Comparison of ENCODE assay signal across 26 cellular contexts in the genomic region with DNA sequence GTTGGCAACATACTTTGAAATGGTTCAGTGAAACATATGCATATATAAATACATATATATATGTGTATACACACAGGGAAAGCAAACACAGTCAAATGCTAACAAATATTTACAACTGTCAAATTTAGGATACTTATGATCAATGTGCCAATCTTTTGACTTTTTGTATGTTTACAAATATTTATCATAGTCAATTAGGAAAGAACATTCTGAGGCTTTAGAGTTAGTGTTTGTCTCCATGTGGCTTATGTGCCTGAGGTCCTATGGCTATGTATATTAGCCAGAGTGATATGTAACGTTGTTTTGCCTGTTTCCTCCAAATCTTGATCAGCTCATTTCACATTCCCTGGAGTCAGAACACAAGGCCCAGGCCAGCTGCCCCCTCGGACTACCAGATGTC.
A peak's percentile ranks its signal among the peaks of the same experiment; 100 is the strongest.
DNase-seq lines count a peak whose midpoint lies in the region; ATAC-seq, FAIRE-seq and TF ChIP-seq lines count a peak whose summit lies in the region.
"Had no signal": no experiment of that assay in that cellular context is flagged by ENCODE, and none has a peak within 500 bp of the region (broad histone marks: within the 10 kb centered on the region; RNA-seq: fewer than 3 reads in every experiment).

No MANE protein-coding gene starts in this region.

- peak overlapping the region; percentile 25; the same call in 1 of the 2 replicates for H3K4me2 ChIP-seq in GM12878 (ENCODE audit: control insufficient read depth, insufficient read depth)

- H3K27me3 ChIP-seq in GM12878 (replicated peaks in 1 of 2; ENCODE audit: control insufficient read depth in 2 of 2, insufficient read depth in 2 of 2, low read length in 1 of 2) = no peaks in the 10 kb centered on the region
- H3K27me3 ChIP-seq: left lung, SJCRH30, tibial artery had no signal

- SMC1A ChIA-PET in GM12878 (lab: Charles Lee; ENCODE audit: uncharacterized antibody, unreplicated experiment) = interaction anchor here (1.3 kb wide), 1 partner anchor 8 kb away, joined by 4 read pairs; no protein-coding TSS in a partner anchor

- H3K4me1 ChIP-seq in GM12878 (ENCODE audit: control insufficient read depth, insufficient read depth, low read length) = peaks cover 5% of the 10 kb centered on the region
- H3K4me1 ChIP-seq: left lung, SJCRH30, tibial artery had no signal

- intact Hi-C loops in GM12878 (cut with micrococcal nuclease; ENCODE audit: unreplicated experiment) = no loop called here

- TF ChIP-seq CTCF in GM12878 (IDR thresholded peaks at IDR 0.05 in 2 of 3, conservative IDR thresholded peaks at IDR 0.05 in 1 of 3; ENCODE audit: control insufficient read depth in 2 of 3, extremely low read depth in 1 of 3, insufficient read depth in 1 of 3, low read depth in 3 of 3, low read length in 3 of 3) = no peak

- peaks cover 9% of the 10 kb centered on the region for H3K4me1 Mint-ChIP-seq in stimulated activated memory B cell treated with anti-CD40 and anti-IgM and Interleukin-4, amounts not matched to agents 10 μg/mL and 1 μg/mL and 100 μg/mL, for 72 hours
- H3K4me1 Mint-ChIP-seq: brain had no signal

- H3K27me3 Mint-ChIP-seq in stimulated activated memory B cell treated with anti-CD40 and anti-IgM and Interleukin-4, amounts not matched to agents 10 μg/mL and 1 μg/mL and 100 μg/mL, for 72 hours = no peaks in the 10 kb centered on the region
- H3K27me3 Mint-ChIP-seq: brain; dendritic cell treated with granulocyte-macrophage colony-stimulating factor and Interleukin-4, amounts not matched to agents 40 ng/mL and 50 ng/mL, for 4 days; naive B cell had no signal

- no peaks in the 10 kb centered on the region; the same call in 2 of the 3 replicates for H3K9me3 ChIP-seq in GM12878 (replicated peaks; ENCODE audit: control insufficient read depth, insufficient read depth, low read length)
- H3K9me3 ChIP-seq: SJCRH30, tibial artery had no signal

- H3K9ac ChIP-seq in GM12878 (ENCODE audit: control insufficient read depth, insufficient read depth, low read length) = no peak overlapping the region

- ATAC-seq in GM19438 (IDR thresholded peaks at IDR 0.05; ENCODE audit: low read depth, unreplicated experiment) (peak; percentile 21), HG03064 (IDR thresholded peaks at IDR 0.05; ENCODE audit: low read depth, unreplicated experiment) (peak; percentile 9), GM12878 (peak; percentile 23; the same call in 2 of the 3 replicates), GM19463 (IDR thresholded peaks at IDR 0.05; ENCODE audit: unreplicated experiment) (no peak), HG03196 (IDR thresholded peaks at IDR 0.05; ENCODE audit: unreplicated experiment) (no peak)
- no peak for ATAC-seq in stimulated activated memory B cell treated with anti-CD40 and anti-IgM and Interleukin-4, amounts not matched to agents 10 μg/mL and 1 μg/mL and 100 μg/mL, for 72 hours
- ATAC-seq: left lung had no signal

- RAD21 ChIA-PET in GM12878 (lab: Charles Lee; ENCODE audit: unreplicated experiment) = interaction anchor here (1.3 kb wide), 1 partner anchor 13 kb away, joined by 5 read pairs; no protein-coding TSS in a partner anchor

- CTCF ChIA-PET in GM12878 (lab: Yijun Ruan, JAX) = interaction anchor here (0.7 to 1.1 kb wide), 2 partner anchors 18 to 62 kb away, joined by 3 read pairs; no protein-coding TSS in a partner anchor

- no peaks in the 10 kb centered on the region for H3K36me3 Mint-ChIP-seq in stimulated activated memory B cell treated with anti-CD40 and anti-IgM and Interleukin-4, amounts not matched to agents 10 μg/mL and 1 μg/mL and 100 μg/mL, for 72 hours
- H3K36me3 Mint-ChIP-seq: brain had no signal

- POLR2A ChIA-PET in GM12878 (lab: Charles Lee) = no interaction called here

- TF ChIP-seq POLR2A in GM12878 (IDR thresholded peaks at IDR 0.05; ENCODE audit: low read depth, low read length) = no peak

- H3K27ac ChIP-seq in GM12878 (ENCODE audit: control insufficient read depth, insufficient read depth) = no peak overlapping the region
- H3K27ac ChIP-seq: left lung, SJCRH30, tibial artery had no signal

- in situ Hi-C loops in GM12878 (cut with MboI) = no loop called here

- no peaks in the 10 kb centered on the region for H3K9me3 Mint-ChIP-seq in stimulated activated memory B cell treated with anti-CD40 and anti-IgM and Interleukin-4, amounts not matched to agents 10 μg/mL and 1 μg/mL and 100 μg/mL, for 72 hours
- H3K9me3 Mint-ChIP-seq: activated CD4-positive, alpha-beta memory T cell treated with anti-CD3 and anti-CD28 coated beads, Interleukin-2, amount 10 ng/mL, durations not matched to agents 7 days and 5 days; endodermal cell; H9 had no signal

- WGBS in GM12878 (ENCODE audit: insufficient coverage, insufficient replicate concordance, low lambda C conversion rate, missing lambda C conversion rate) = 46% methylated on average over 2 of the region's 2 CpGs

- no peaks in the 10 kb centered on the region for H4K20me1 ChIP-seq in GM12878 (ENCODE audit: control insufficient read depth, insufficient read depth)

- no peaks in the 10 kb centered on the region for H3K79me2 ChIP-seq in GM12878 (ENCODE audit: control insufficient read depth, insufficient read depth, low read length)

- no peak for TF ChIP-seq EP300 in GM12878 (IDR thresholded peaks at IDR 0.05; ENCODE audit: borderline replicate concordance in 1 of 2, control insufficient read depth in 1 of 2, low read depth in 2 of 2, low read length in 2 of 2)

- H3K4me3 ChIP-seq in GM12878 = no peak overlapping the region
- H3K4me3 ChIP-seq: left lung, SJCRH30, tibial artery had no signal

- no peak for TF ChIP-seq RAD21 in GM12878 (IDR thresholded peaks at IDR 0.05; ENCODE audit: insufficient read depth, low read depth, low read length)

- no peak overlapping the region; the same call in 1 of the 2 replicates for H2AFZ ChIP-seq in GM12878 (ENCODE audit: control insufficient read depth, low read depth, low read length)

- no TSS peak for BruUV-seq in GM12878 (replicated peaks; lab: Mats Ljungman, UMichigan)

- no peaks in the 10 kb centered on the region for H3K36me3 ChIP-seq in GM12878 (ENCODE audit: control insufficient read depth in 2 of 2, insufficient read depth in 2 of 2, low read length in 1 of 2)
- H3K36me3 ChIP-seq: left lung, SJCRH30, tibial artery had no signal

- no peak for FAIRE-seq in GM12878 (lab: Jason Lieb, UNC)
- FAIRE-seq in GM19239 (lab: Jason Lieb, UNC) = no peak
- FAIRE-seq: GM12892 had no signal

- H3K27ac Mint-ChIP-seq in stimulated activated memory B cell treated with anti-CD40 and anti-IgM and Interleukin-4, amounts not matched to agents 10 μg/mL and 1 μg/mL and 100 μg/mL, for 72 hours = peak overlapping the region; percentile 47
- H3K27ac Mint-ChIP-seq: activated CD4-positive, alpha-beta memory T cell treated with anti-CD3 and anti-CD28 coated beads, Interleukin-2, amount 10 ng/mL, durations not matched to agents 7 days and 5 days; brain; dendritic cell treated with granulocyte-macrophage colony-stimulating factor and Interleukin-4, amounts not matched to agents 40 ng/mL and 50 ng/mL, for 4 days; endodermal cell; H9; IgD-negative memory B cell had no signal

- DNase-seq in GM12878 (ENCODE audit: low read depth, low spot score) (no peak), GM19239 (ENCODE audit: insufficient read length, low spot score) (no peak)
- DNase-seq: activated CD4-positive, alpha-beta memory T cell treated with anti-CD3 and anti-CD28 coated beads, Interleukin-2, amount 10 ng/mL, durations not matched to agents 7 days and 5 days; activated CD8-positive, alpha-beta memory T cell treated with anti-CD3 and anti-CD28 coated beads, Interleukin-2, amount 50 U/mL, for 48 hours; activated naive CD4-positive, alpha-beta T cell treated with anti-CD3 and anti-CD28 coated beads, Interleukin-2, amount 50 U/mL, for 16 hours; endodermal cell; H9; mesenchymal stem cell; naive B cell; NCI-H1105; NCI-H2029; NCI-H524 treated with DMSO at 0.1 percent for 48 hours; SJCRH30; stimulated activated CD4-positive, alpha-beta T cell treated with anti-CD3 and anti-CD28 coated beads, Interleukin-4, amount 100 ng/mL, for 1 hour; SW 1271; tibial artery had no signal

- H3K4me3 Mint-ChIP-seq in stimulated activated memory B cell treated with anti-CD40 and anti-IgM and Interleukin-4, amounts not matched to agents 10 μg/mL and 1 μg/mL and 100 μg/mL, for 72 hours = no peak overlapping the region
- H3K4me3 Mint-ChIP-seq: activated CD4-positive, alpha-beta memory T cell treated with anti-CD3 and anti-CD28 coated beads, Interleukin-2, amount 10 ng/mL, durations not matched to agents 7 days and 5 days; brain; dendritic cell treated with granulocyte-macrophage colony-stimulating factor and Interleukin-4, amounts not matched to agents 40 ng/mL and 50 ng/mL, for 4 days; endodermal cell; H9 had no signal

TF ChIP-seq in GM12878, 131 proteins besides CTCF, POLR2A, EP300 and RAD21 (continues in another document):
- TF ChIP-seq STAT1 (conservative IDR thresholded peaks at IDR 0.05) (no peak), ZBTB33 (IDR thresholded peaks at IDR 0.05) (no peak), SMAD1 (IDR thresholded peaks at IDR 0.05; ENCODE audit: low read depth, partially characterized antibody) (no peak), BHLHE40 (IDR thresholded peaks at IDR 0.05; ENCODE audit: borderline replicate concordance in 1 of 2, low read depth in 2 of 2, low read length in 1 of 2) (no peak), ETV6 (conservative IDR thresholded peaks at IDR 0.05 in 1 of 2, IDR thresholded peaks at IDR 0.05 in 1 of 2; ENCODE audit: borderline replicate concordance in 1 of 2, low read depth in 1 of 2) (no peak), PAX8 (IDR thresholded peaks at IDR 0.05) (no peak), HDAC2 (IDR thresholded peaks at IDR 0.05) (no peak)

Comparison
In these comparisons a context has a peak if more than half of its experiments do, and no peak if none do; other contexts are left out.
1. ATAC-seq: peak in GM19438 (single experiment), HG03064 (single experiment) and GM12878 (single experiment); none in stimulated activated memory B cell treated with anti-CD40 and anti-IgM and Interleukin-4, amounts not matched to agents 10 μg/mL and 1 μg/mL and 100 μg/mL, for 72 hours (single experiment), GM19463 (single experiment) and HG03196 (single experiment).